Comparison of ENCODE assay signal across 10 cellular contexts in the genomic region with DNA sequence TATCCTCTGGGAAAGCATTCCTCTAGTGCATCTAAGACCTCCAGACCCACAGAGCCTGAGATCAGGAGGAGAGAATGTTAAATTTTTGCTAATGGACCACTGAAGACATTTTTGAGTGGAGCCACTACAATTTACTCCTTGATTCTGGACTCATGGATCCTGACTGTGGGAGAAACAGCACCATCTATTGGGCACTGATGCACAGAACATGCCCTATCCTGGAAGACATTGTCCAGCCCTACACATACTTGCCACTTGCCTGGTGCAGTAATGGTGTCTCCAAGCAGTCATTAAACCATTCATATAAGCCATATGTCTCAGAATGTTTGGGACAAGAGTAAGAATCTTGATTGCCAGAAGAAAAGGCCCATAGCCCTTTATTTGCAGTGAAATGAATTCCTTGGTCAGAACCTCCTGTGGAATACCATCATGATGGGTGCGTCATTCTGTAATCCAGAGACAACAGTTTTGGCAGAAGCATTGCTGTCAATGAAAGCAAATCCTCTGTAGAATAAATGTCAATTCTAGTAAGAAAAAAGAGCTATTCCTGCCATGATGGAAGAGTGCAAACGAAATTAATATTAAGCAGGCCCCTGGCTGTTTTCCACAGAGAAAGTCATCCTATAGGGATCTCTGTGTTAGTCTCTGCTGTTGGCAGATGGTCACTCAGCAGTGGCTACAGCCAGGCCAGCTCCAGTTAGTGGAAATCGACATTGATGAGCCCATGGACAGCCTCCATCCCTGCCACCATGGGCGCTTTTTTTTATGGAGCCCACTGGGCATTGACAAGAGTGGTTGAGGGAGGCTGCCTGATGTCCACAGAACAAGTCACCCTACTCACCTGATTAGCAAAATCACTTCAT. TPM values are rescaled to one million over a fixed set of nuclear protein-coding genes. Genes with fewer than 3 reads are reported as not detected.
DNase-seq lines count a peak whose midpoint lies in the region; ATAC-seq, FAIRE-seq and TF ChIP-seq lines count a peak whose summit lies in the region.
"Had no signal": no experiment of that assay in that cellular context is flagged by ENCODE, and none has a peak within 500 bp of the region (broad histone marks: within the 10 kb centered on the region; RNA-seq: fewer than 3 reads in every experiment).

No MANE protein-coding gene starts in this region.

- H3K9me3 ChIP-seq in right lobe of liver (no peaks in the 10 kb centered on the region), uterus (no peaks in the 10 kb centered on the region)
- H3K9me3 ChIP-seq: neutrophil had no signal

- in situ Hi-C loops in Caki2 (cut with HindIII; ENCODE audit: low pct_unique_long_range_greater_than_20kb, low sequenced_read_pairs): no loop called here

- ATAC-seq in right lobe of liver (peak; percentile 49 to 69 (median 68)), GM18870 (IDR thresholded peaks at IDR 0.05; ENCODE audit: unreplicated experiment) (no peak), HG03097 (IDR thresholded peaks at IDR 0.05; ENCODE audit: low FRiP score, unreplicated experiment) (no peak)

- H3K36me3 ChIP-seq in H7 (replicated peaks; ENCODE audit: control insufficient read depth, insufficient read depth, low read length): no peaks in the 10 kb centered on the region
- H3K36me3 ChIP-seq in right lobe of liver: no peaks in the 10 kb centered on the region
- no peaks in the 10 kb centered on the region for H3K36me3 ChIP-seq in uterus
- H3K36me3 ChIP-seq: neutrophil had no signal

- H3K27ac ChIP-seq in coronary artery (no peak overlapping the region), right lobe of liver (no peak overlapping the region), uterus (no peak overlapping the region)
- H3K27ac ChIP-seq: neutrophil had no signal

- intact Hi-C loops in right lobe of liver (cut with DNase I) (no loop called here), uterus (cut with DNase I; ENCODE audit: low total_unique reads) (no loop called here)

- H3K4me3 ChIP-seq in H7 (ENCODE audit: insufficient read depth, low read depth, low read length): no peak overlapping the region
- no peak overlapping the region for H3K4me3 ChIP-seq in coronary artery
- H3K4me3 ChIP-seq in right lobe of liver: no peak overlapping the region
- no peak overlapping the region for H3K4me3 ChIP-seq in uterus

- TF ChIP-seq POLR2A in right lobe of liver (IDR thresholded peaks at IDR 0.05): no peak
- no peak for TF ChIP-seq POLR2A in uterus (IDR thresholded peaks at IDR 0.05)

- peaks cover 16% of the 10 kb centered on the region for H3K27me3 ChIP-seq in H7 (ENCODE audit: control insufficient read depth, insufficient read depth, low read length)
- no peaks in the 10 kb centered on the region for H3K27me3 ChIP-seq in right lobe of liver
- no peaks in the 10 kb centered on the region for H3K27me3 ChIP-seq in uterus
- H3K27me3 ChIP-seq: neutrophil had no signal

- H3K4me1 ChIP-seq in right lobe of liver: peaks cover 0 to 25% (median 12%) of the 10 kb centered on the region in 4 donors
- H3K4me1 ChIP-seq in uterus: no peaks in the 10 kb centered on the region

- DNase-seq in Caki2 (ENCODE audit: low read depth): peak; percentile 47
- peak; percentile 59 for DNase-seq in H7
- DNase-seq in RCC 7860 (ENCODE audit: low spot score): peak; percentile 14
- no peak for DNase-seq in coronary artery (ENCODE audit: low spot score)
- no peak for DNase-seq in right lobe of liver
- peak in 1 of 2 donors; percentile 25 for DNase-seq in uterus

- 67% methylated on average over 4 of the region's 4 CpGs for WGBS in right lobe of liver (ENCODE audit: insufficient coverage, low coverage, low lambda C conversion rate, missing lambda C conversion rate)

- peak; percentile 34 for TF ChIP-seq CTCF in coronary artery (IDR thresholded peaks at IDR 0.05)
- TF ChIP-seq CTCF in right lobe of liver (IDR thresholded peaks at IDR 0.05): peak; percentile 65 to 80 (median 78)
- TF ChIP-seq CTCF in uterus (IDR thresholded peaks at IDR 0.05): peak; percentile 47 to 69 (median 64)

- FAIRE-seq in RCC 7860 (lab: Jason Lieb, UNC): peak; percentile 29

RNA-seq across cellular contexts. Expression of a gene that starts 43.5 kb away (rescaled TPM):
- total RNA-seq in Caki2 (2014; rRNA removed; shearing (Covaris generic); ENCODE audit: low replicate concordance): 1.8 TPM in 1 of 2 replicates, not detected in the other
- total RNA-seq in H7 (2014; rRNA removed; shearing (Covaris generic)): not detected in 2 replicates
- total RNA-seq in right lobe of liver (not detected), uterus (not detected)
- total RNA-seq: T-helper 1 cell treated with Interleukin-12 subunit alpha and Interleukin-12 subunit beta and Interleukin-4 antibody, amounts not matched to agents 30 ng/mL and 1 ng/mL, for 36 hours had no signal

Comparison
In these comparisons a context has a peak if more than half of its experiments do, and no peak if none do; other contexts are left out.
1. DNase-seq: peak in Caki2 (single experiment), H7 (single experiment) and RCC 7860 (single experiment); none in coronary artery (single experiment) and right lobe of liver (0 of 3).
2. ATAC-seq: peak in right lobe of liver (4 of 4); none in GM18870 (single experiment) and HG03097 (single experiment).
3. Peak in every context shown above with its lines, with median percentiles within 50 percentile points of each other: CTCF ChIP-seq.